Comparison of ENCODE assay signal across 17 cellular contexts in the genomic region with DNA sequence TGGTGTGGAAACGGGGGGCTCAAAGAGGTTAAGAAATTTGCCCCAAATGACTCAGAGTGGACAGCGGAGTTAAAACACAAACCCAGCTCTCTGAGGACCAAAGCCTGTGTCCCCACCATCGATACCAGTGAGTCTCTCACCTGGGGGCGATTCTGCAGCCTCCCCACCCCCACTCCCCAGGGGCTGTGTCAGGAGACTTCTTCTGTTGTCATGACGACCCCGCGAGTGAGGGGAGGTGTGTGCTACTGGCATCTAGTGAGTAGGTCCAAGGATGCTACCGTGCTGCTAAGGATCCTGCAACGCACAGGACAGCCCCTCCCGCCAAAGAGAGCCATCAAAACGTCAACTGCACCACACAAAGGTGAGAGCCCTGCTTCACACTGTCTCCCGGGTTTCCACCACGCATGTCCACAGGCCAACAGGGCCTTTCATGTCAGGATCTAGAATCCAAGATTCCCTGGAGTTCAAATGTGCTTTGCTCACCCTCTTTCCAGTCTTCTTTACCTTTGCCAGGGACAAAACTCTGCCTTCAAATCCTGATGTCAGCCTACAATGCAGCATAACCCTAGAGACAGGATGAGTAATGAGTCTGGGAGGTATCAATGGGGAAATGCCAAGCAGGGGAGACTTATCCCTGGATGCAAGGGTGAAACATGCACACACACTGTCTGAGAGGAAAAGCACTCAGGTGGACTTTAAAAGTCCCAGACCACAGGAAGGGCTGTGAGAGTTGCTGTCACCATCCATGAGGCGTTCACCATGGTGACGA. TPM values are rescaled to one million over a fixed set of nuclear protein-coding genes. Genes with fewer than 3 reads are reported as not detected.
DNase-seq lines count a peak whose midpoint lies in the region; ATAC-seq and TF ChIP-seq lines count a peak whose summit lies in the region.
"Had no signal": no experiment of that assay in that cellular context is flagged by ENCODE, and none has a peak within 500 bp of the region (broad histone marks: within the 10 kb centered on the region; RNA-seq: fewer than 3 reads in every experiment).

No MANE protein-coding gene starts in this region.

- intact Hi-C loops in naive thymus-derived CD4-positive, alpha-beta T cell (cut with micrococcal nuclease), result loop anchor here in 1 of 2 donors (10.0 kb wide), 1 partner anchor 761 kb away; the partner anchor contains the start of genes GPR108 and TRIP10
- intact Hi-C loops in esophagus squamous epithelium (cut with DNase I), result no loop called here

- POLR2A ChIA-PET in naive thymus-derived CD4-positive, alpha-beta T cell (lab: Charles Lee), result interaction anchor here (1.1 to 4.8 kb wide), 4 partner anchors 11 to 70 kb away, joined by 4 to 50 read pairs (median 9); partner anchors contain the start of gene VMAC

- peaks cover 77 to 88% (median 82%) of the 10 kb centered on the region in 10 experiments for H3K4me1 ChIP-seq in BLaER1 treated with 17β-estradiol and CSF1 and Interleukin-3, amounts not matched to agents 10 nM and 100 nM
- H3K4me1 ChIP-seq in DND-41 (ENCODE audit: insufficient read depth, low read length), result peaks cover 62% of the 10 kb centered on the region
- peaks cover 41 to 60% of the 10 kb centered on the region in 2 donors for H3K4me1 ChIP-seq in naive thymus-derived CD4-positive, alpha-beta T cell (ENCODE audit: control insufficient read depth in 2 of 2, insufficient read depth in 2 of 2, low read length in 2 of 2)
- peaks cover 37 to 90% (median 48%) of the 10 kb centered on the region in 3 donors for H3K4me1 ChIP-seq in esophagus squamous epithelium

- H3K9me3 Mint-ChIP-seq in activated naive CD8-positive, alpha-beta T cell (ENCODE audit: low read depth), result no peaks in the 10 kb centered on the region
- H3K9me3 Mint-ChIP-seq in naive thymus-derived CD4-positive, alpha-beta T cell, result peaks cover 0 to 4% (median 0%) of the 10 kb centered on the region in 11 donors

- H3K36me3 Mint-ChIP-seq in activated naive CD8-positive, alpha-beta T cell, result peaks cover 12% of the 10 kb centered on the region
- peaks cover 3 to 16% (median 5%) of the 10 kb centered on the region in 5 donors for H3K36me3 Mint-ChIP-seq in naive thymus-derived CD4-positive, alpha-beta T cell

- ATAC-seq in DND-41 (ENCODE audit: insufficient read depth, low read depth), result no peak
- no peak for ATAC-seq in naive thymus-derived CD4-positive, alpha-beta T cell
- ATAC-seq in HG02759 (IDR thresholded peaks at IDR 0.05; ENCODE audit: unreplicated experiment), result no peak
- ATAC-seq: gastrocnemius medialis, right cardiac atrium had no signal

- TF ChIP-seq CTCF in DND-41 (IDR thresholded peaks at IDR 0.05; ENCODE audit: borderline replicate concordance, extremely low read depth, low read length, poor library complexity, severe bottlenecking) (no peak), esophagus squamous epithelium (IDR thresholded peaks at IDR 0.05) (no peak)

- CTCF ChIA-PET in naive thymus-derived CD4-positive, alpha-beta T cell (lab: Charles Lee), result no interaction called here

- peaks cover 97% of the 10 kb centered on the region for H3K79me2 ChIP-seq in DND-41 (ENCODE audit: insufficient read depth, low read length)

- DNase-seq in DND-41 (no peak), esophagus squamous epithelium (lab: John Stamatoyannopoulos, UW) (no peak), glomerular visceral epithelial cell (ENCODE audit: extremely low spot score) (no peak), NCI-H2081 (lab: John Stamatoyannopoulos, UW) (no peak)
- DNase-seq in naive thymus-derived CD4-positive, alpha-beta T cell, result no peak
- DNase-seq: gastrocnemius medialis, H7, islet precursor cell, Kasumi-1, NCI-H1930, stomach had no signal

- peaks cover 79% of the 10 kb centered on the region for H3K4me1 Mint-ChIP-seq in activated naive CD8-positive, alpha-beta T cell (ENCODE audit: low read depth)
- H3K4me1 Mint-ChIP-seq in naive thymus-derived CD4-positive, alpha-beta T cell, result peaks cover 48 to 89% (median 79%) of the 10 kb centered on the region in 7 donors

- peaks cover 26 to 75% (median 56%) of the 10 kb centered on the region in 11 experiments for H3K36me3 ChIP-seq in BLaER1 treated with 17β-estradiol and CSF1 and Interleukin-3, amounts not matched to agents 10 nM and 100 nM
- H3K36me3 ChIP-seq in DND-41 (ENCODE audit: insufficient read depth, low read length) (peaks cover 44% of the 10 kb centered on the region), esophagus squamous epithelium (peaks cover 0 to 46% (median 3%) of the 10 kb centered on the region in 3 donors)
- H3K36me3 ChIP-seq in naive thymus-derived CD4-positive, alpha-beta T cell (ENCODE audit: control insufficient read depth in 2 of 3, insufficient read depth in 3 of 3, low read length in 3 of 3), result peaks cover 0 to 41% (median 5%) of the 10 kb centered on the region in 3 experiments
- H3K36me3 ChIP-seq: gastrocnemius medialis had no signal

- H3K27me3 Mint-ChIP-seq in activated naive CD8-positive, alpha-beta T cell, result no peaks in the 10 kb centered on the region
- peaks cover 0 to 2% (median 0%) of the 10 kb centered on the region in 5 donors for H3K27me3 Mint-ChIP-seq in naive thymus-derived CD4-positive, alpha-beta T cell

- no peaks in the 10 kb centered on the region for H3K27me3 ChIP-seq in BLaER1 treated with 17β-estradiol and CSF1 and Interleukin-3, amounts not matched to agents 10 nM and 100 nM
- no peaks in the 10 kb centered on the region for H3K27me3 ChIP-seq in DND-41 (ENCODE audit: insufficient read depth, low read length, poor library complexity)
- H3K27me3 ChIP-seq in naive thymus-derived CD4-positive, alpha-beta T cell (ENCODE audit: control insufficient read depth in 2 of 2, insufficient read depth in 2 of 2, low read length in 2 of 2), result no peaks in the 10 kb centered on the region
- H3K27me3 ChIP-seq in esophagus squamous epithelium, result no peaks in the 10 kb centered on the region
- H3K27me3 ChIP-seq: gastrocnemius medialis, SJSA1, stomach had no signal

- no peak overlapping the region for H3K27ac ChIP-seq in BLaER1 treated with 17β-estradiol and CSF1 and Interleukin-3, amounts not matched to agents 10 nM and 100 nM
- H3K27ac ChIP-seq in DND-41 (ENCODE audit: low read length) (no peak overlapping the region), esophagus squamous epithelium (no peak overlapping the region)
- peak overlapping the region; percentile 64 for H3K27ac ChIP-seq in naive thymus-derived CD4-positive, alpha-beta T cell (ENCODE audit: low read depth, low read length)
- H3K27ac ChIP-seq: gastrocnemius medialis, SJSA1, VCaP had no signal

- WGBS in esophagus squamous epithelium, 2 donors, result 81 to 82% methylated on average over 6 to 15 of the region's 15 CpGs

- no peak overlapping the region for H2AFZ ChIP-seq in DND-41 (ENCODE audit: low read depth, low read length)

- no peaks in the 10 kb centered on the region for H3K9me3 ChIP-seq in BLaER1 treated with 17β-estradiol and CSF1 and Interleukin-3, amounts not matched to agents 10 nM and 100 nM (replicated peaks in 1 of 11)
- H3K9me3 ChIP-seq in DND-41 (ENCODE audit: insufficient read depth, low read length, severe bottlenecking) (no peaks in the 10 kb centered on the region), esophagus squamous epithelium (no peaks in the 10 kb centered on the region)
- H3K9me3 ChIP-seq in naive thymus-derived CD4-positive, alpha-beta T cell (ENCODE audit: control insufficient read depth in 2 of 3, low read length in 3 of 3), result no peaks in the 10 kb centered on the region
- H3K9me3 ChIP-seq: gastrocnemius medialis, SJSA1, stomach had no signal

- H3K4me2 ChIP-seq in BLaER1 treated with 17β-estradiol and CSF1 and Interleukin-3, amounts not matched to agents 10 nM and 100 nM, result peak overlapping the region in 8 of 11 experiments; percentile 16 to 100 (median 98); a peak in 12 of 22 replicates
- H3K4me2 ChIP-seq in DND-41 (ENCODE audit: insufficient read depth, low read length), result peak overlapping the region; percentile 94

- peak overlapping the region; percentile 87 for H3K27ac Mint-ChIP-seq in activated naive CD8-positive, alpha-beta T cell
- peak overlapping the region; percentile 34 to 95 (median 65) for H3K27ac Mint-ChIP-seq in naive thymus-derived CD4-positive, alpha-beta T cell

- no peak overlapping the region for H3K4me3 ChIP-seq in BLaER1 treated with 17β-estradiol and CSF1 and Interleukin-3, amounts not matched to agents 10 nM and 100 nM
- no peak overlapping the region for H3K4me3 ChIP-seq in DND-41 (ENCODE audit: low read depth in 1 of 2, low read length in 2 of 2)
- no peak overlapping the region for H3K4me3 ChIP-seq in naive thymus-derived CD4-positive, alpha-beta T cell (ENCODE audit: low read length)
- H3K4me3 ChIP-seq in esophagus squamous epithelium, result no peak overlapping the region
- H3K4me3 ChIP-seq: gastrocnemius medialis, SJSA1 had no signal

- TF ChIP-seq POLR2A in esophagus squamous epithelium (IDR thresholded peaks at IDR 0.05), result no peak

- peaks cover 73 to 88% (median 85%) of the 10 kb centered on the region in 11 experiments for H4K20me1 ChIP-seq in BLaER1 treated with 17β-estradiol and CSF1 and Interleukin-3, amounts not matched to agents 10 nM and 100 nM
- peaks cover 78% of the 10 kb centered on the region for H4K20me1 ChIP-seq in DND-41 (ENCODE audit: insufficient read depth, low read length)

- H3K9ac ChIP-seq in BLaER1 treated with 17β-estradiol and CSF1 and Interleukin-3, amounts not matched to agents 10 nM and 100 nM, result peak overlapping the region in 6 of 11 experiments; percentile 15 to 38 (median 28); a peak in 3 of 22 replicates
- no peak overlapping the region for H3K9ac ChIP-seq in DND-41 (ENCODE audit: low read depth, low read length)

- peak overlapping the region; percentile 97 for H3K4me3 Mint-ChIP-seq in activated naive CD8-positive, alpha-beta T cell
- peak overlapping the region in 9 of 10 donors; percentile 50 to 99 (median 96) for H3K4me3 Mint-ChIP-seq in naive thymus-derived CD4-positive, alpha-beta T cell

RNA-seq across cellular contexts. Expression of gene RANBP3, which starts 3.9 kb away (rescaled TPM):
- total RNA-seq in naive thymus-derived CD4-positive, alpha-beta T cell, result 100 to 1,000 TPM in 1 of 5 experiments, 10 to 100 TPM in 4; 88.3 to 104 (median 94.0) TPM
- 10 to 100 TPM in 1 of 2 donors, 1 to 10 TPM in 1; 7.0 to 12.4 TPM for polyA plus RNA-seq in naive thymus-derived CD4-positive, alpha-beta T cell
- 10 to 100 TPM; 38.0 to 77.8 (median 39.6) TPM for total RNA-seq in esophagus squamous epithelium

RNA-seq across cellular contexts. Expression of gene CAPS, which starts 60.0 kb away (rescaled TPM):
- total RNA-seq in naive thymus-derived CD4-positive, alpha-beta T cell, result 10 to 100 TPM; 22.1 to 80.6 (median 58.5) TPM
- polyA plus RNA-seq in naive thymus-derived CD4-positive, alpha-beta T cell, result 1 to 10 TPM; 1.6 to 4.1 TPM
- total RNA-seq in esophagus squamous epithelium, result 10 to 100 TPM in 2 of 4 donors, 1 to 10 TPM in 2; 3.3 to 13.7 (median 7.3) TPM
